ENCODE assay signal across 20 cellular contexts in the genomic region with DNA sequence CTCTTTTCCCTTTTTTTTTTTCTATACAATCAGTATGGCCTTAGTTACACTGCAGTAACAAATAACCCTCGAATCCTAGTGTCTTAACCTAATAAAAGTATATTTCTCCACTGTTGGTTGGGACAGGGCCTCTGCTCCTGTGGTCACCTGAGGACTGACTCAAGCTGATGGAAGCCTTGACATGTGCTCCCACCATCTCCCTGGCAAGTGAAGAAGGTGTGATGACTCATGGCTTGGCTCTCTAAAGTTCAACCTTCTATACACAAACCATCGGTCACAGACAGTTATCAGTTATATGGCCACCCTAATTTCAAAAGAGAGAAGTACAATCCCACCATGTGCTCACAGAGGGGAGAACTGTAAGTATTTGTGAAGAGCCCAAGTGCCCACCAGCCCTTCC.
"Had no signal": no experiment of that assay in that cellular context is flagged by ENCODE, and none has a peak within 500 bp of the region (broad histone marks: within the 10 kb centered on the region; RNA-seq: fewer than 3 reads in every experiment).

No MANE protein-coding gene starts in this region.

- DNase-seq: activated CD4-positive, alpha-beta T cell treated with anti-CD3 and anti-CD28 coated beads for 48 hours; activated CD8-positive, alpha-beta T cell treated with anti-CD3 and anti-CD28 coated beads for 36 hours; activated effector memory CD4-positive, alpha-beta T cell treated with Interleukin-2 at 50 U/mL for 16 hours; activated T-cell treated with anti-CD3 and anti-CD28 coated beads, Interleukin-2, amount 50 U/mL, for 4 hours; brain microvascular endothelial cell; cerebellar nuclear complex; dermis blood vessel endothelial cell; effector memory CD8-positive, alpha-beta T cell; left ventricle myocardium inferior; naive thymus-derived CD8-positive, alpha-beta T cell; posterior cingulate gyrus; stimulated activated CD4-positive, alpha-beta T cell treated with anti-CD3 and anti-CD28 coated beads, Interleukin-4, amount 100 ng/mL, for 1 hour; stimulated activated naive CD4-positive, alpha-beta T cell treated with Interleukin-2 at 50 U/mL for 16 hours; substantia nigra; T-helper 2 cell had no signal

- ATAC-seq: activated CD8-positive, alpha-beta T cell treated with anti-CD3 and anti-CD28 coated beads for 36 hours; activated naive CD4-positive, alpha-beta T cell treated with anti-CD3 and anti-CD28 coated beads, Interleukin-2, amount 50 U/mL, for 72 hours; activated T-cell treated with anti-CD3 and anti-CD28 coated beads, Interleukin-2, amount 50 U/mL, for 4 hours; effector memory CD8-positive, alpha-beta T cell; gastroesophageal sphincter; naive thymus-derived CD8-positive, alpha-beta T cell; WTC11 had no signal

- H3K4me3 Mint-ChIP-seq: activated CD8-positive, alpha-beta T cell treated with anti-CD3 and anti-CD28 coated beads for 36 hours; activated T-cell treated with anti-CD3 and anti-CD28 coated beads, Interleukin-2, amount 50 U/mL, for 4 hours; effector memory CD8-positive, alpha-beta T cell; memory B cell; naive thymus-derived CD8-positive, alpha-beta T cell; WTC11 had no signal

- H3K36me3 Mint-ChIP-seq: activated naive CD4-positive, alpha-beta T cell treated with anti-CD3 and anti-CD28 coated beads, Interleukin-2, amount 50 U/mL, for 72 hours; memory B cell; naive thymus-derived CD8-positive, alpha-beta T cell; WTC11 had no signal

- H3K27ac Mint-ChIP-seq: activated CD8-positive, alpha-beta T cell treated with anti-CD3 and anti-CD28 coated beads for 36 hours; activated naive CD4-positive, alpha-beta T cell treated with anti-CD3 and anti-CD28 coated beads, Interleukin-2, amount 50 U/mL, for 72 hours; effector memory CD8-positive, alpha-beta T cell; memory B cell; naive thymus-derived CD8-positive, alpha-beta T cell; WTC11 had no signal

- H3K9me3 Mint-ChIP-seq: activated CD8-positive, alpha-beta T cell treated with anti-CD3 and anti-CD28 coated beads for 36 hours; activated naive CD4-positive, alpha-beta T cell treated with anti-CD3 and anti-CD28 coated beads, Interleukin-2, amount 50 U/mL, for 72 hours; activated T-cell treated with anti-CD3 and anti-CD28 coated beads, Interleukin-2, amount 50 U/mL, for 4 hours; effector memory CD8-positive, alpha-beta T cell; memory B cell had no signal

- H3K4me3 ChIP-seq: gastroesophageal sphincter, left ventricle myocardium inferior, tibial nerve had no signal

- H3K27me3 Mint-ChIP-seq: effector memory CD8-positive, alpha-beta T cell had no signal

- H3K4me1 Mint-ChIP-seq: memory B cell; naive thymus-derived CD8-positive, alpha-beta T cell had no signal
